9 cellular contexts compared by ENCODE assay signal in the genomic region with DNA sequence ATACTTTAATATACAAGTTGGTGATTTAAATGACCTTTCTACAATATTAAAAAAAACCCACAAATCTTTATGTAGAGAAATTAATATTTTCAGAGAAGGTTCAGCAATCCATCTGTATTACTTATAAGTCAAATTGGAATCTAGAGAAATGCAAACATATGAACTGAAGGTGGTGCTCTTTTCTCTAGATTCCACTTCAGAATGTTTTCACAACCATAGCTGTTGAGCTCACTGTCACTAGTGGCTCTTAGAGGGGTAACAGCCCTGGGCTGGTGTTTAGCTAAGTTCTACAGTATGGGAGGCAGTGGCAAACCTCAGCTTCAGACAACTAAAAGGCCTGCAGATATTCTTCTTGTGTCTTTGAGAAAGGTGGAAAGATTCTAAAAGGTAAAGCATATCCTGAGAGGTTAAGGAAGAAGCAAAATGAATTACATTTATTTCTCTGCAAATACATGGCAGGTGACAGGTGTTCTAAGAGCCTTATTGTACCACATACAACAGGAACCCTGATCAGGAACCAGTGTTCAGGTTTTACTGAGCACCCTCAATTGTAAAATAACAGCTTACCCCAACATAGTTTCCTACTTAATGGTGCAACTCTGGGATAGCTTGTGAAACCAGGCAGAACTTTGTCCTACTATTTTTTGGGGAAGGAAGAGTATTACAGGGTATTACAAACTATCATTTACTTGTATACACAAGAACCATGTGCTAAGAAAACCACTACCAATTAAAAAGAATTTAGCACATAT. TPM values are rescaled to one million over a fixed set of nuclear protein-coding genes. Genes with fewer than 3 reads are reported as not detected.
DNase-seq lines count a peak whose midpoint lies in the region; ATAC-seq and TF ChIP-seq lines count a peak whose summit lies in the region.
"Had no signal": no experiment of that assay in that cellular context is flagged by ENCODE, and none has a peak within 500 bp of the region (broad histone marks: within the 10 kb centered on the region; RNA-seq: fewer than 3 reads in every experiment).

No MANE protein-coding gene starts in this region.

- no peak for TF ChIP-seq POLR2A in stomach (IDR thresholded peaks at IDR 0.05)

- no peaks in the 10 kb centered on the region for H3K27me3 Mint-ChIP-seq in activated CD4-positive, alpha-beta T cell treated with anti-CD3 and anti-CD28 coated beads, Interleukin-2, amount 10 ng/mL, durations not matched to agents 7 days and 5 days
- no peaks in the 10 kb centered on the region for H3K27me3 Mint-ChIP-seq in natural killer cell treated with Interleukin-12 subunit alpha and Interleukin-12 subunit beta and Interleukin-15 and Interleukin-18, amount 100 ng/mL, for 72 hours

- H3K4me3 Mint-ChIP-seq in activated CD4-positive, alpha-beta T cell treated with anti-CD3 and anti-CD28 coated beads, Interleukin-2, amount 10 ng/mL, durations not matched to agents 7 days and 5 days = no peak overlapping the region
- H3K4me3 Mint-ChIP-seq in natural killer cell treated with Interleukin-12 subunit alpha and Interleukin-12 subunit beta and Interleukin-15 and Interleukin-18, amount 100 ng/mL, for 72 hours = no peak overlapping the region

- no peak overlapping the region for H3K4me3 ChIP-seq in stomach
- H3K4me3 ChIP-seq: body of pancreas had no signal

- DNase-seq in activated CD4-positive, alpha-beta T cell treated with anti-CD3 and anti-CD28 coated beads, Interleukin-2, amount 10 ng/mL, durations not matched to agents 7 days and 5 days = peak; percentile 51
- DNase-seq in activated CD4-positive, alpha-beta T cell treated with anti-CD3 and anti-CD28 coated beads, Interleukin-2, amount 50 U/mL, for 48 hours = no peak
- peak; percentile 17 for DNase-seq in NCI-H460 (ENCODE audit: extremely low read depth, low read depth)
- DNase-seq in cerebellar cortex (ENCODE audit: low spot score) = peak; percentile 19
- no peak for DNase-seq in natural killer cell treated with Interleukin-12 subunit alpha and Interleukin-12 subunit beta and Interleukin-15 and Interleukin-18, amount 100 ng/mL, for 72 hours (ENCODE audit: low spot score)
- DNase-seq in NCI-H345 treated with DMSO at 0.1 percent for 48 hours (lab: John Stamatoyannopoulos, UW; ENCODE audit: unreplicated experiment) = no peak
- DNase-seq in stomach = no peak
- DNase-seq in SHP77 (lab: John Stamatoyannopoulos, UW) = no peak

- no peak for TF ChIP-seq CTCF in stomach (IDR thresholded peaks at IDR 0.05)

- peaks cover 42% of the 10 kb centered on the region for H3K4me1 Mint-ChIP-seq in activated CD4-positive, alpha-beta T cell treated with anti-CD3 and anti-CD28 coated beads, Interleukin-2, amount 10 ng/mL, durations not matched to agents 7 days and 5 days
- H3K4me1 Mint-ChIP-seq in natural killer cell treated with Interleukin-12 subunit alpha and Interleukin-12 subunit beta and Interleukin-15 and Interleukin-18, amount 100 ng/mL, for 72 hours (ENCODE audit: low read depth in 2 of 2) = peaks cover 8 to 9% of the 10 kb centered on the region in 2 donors

- no peaks in the 10 kb centered on the region for H3K9me3 Mint-ChIP-seq in activated CD4-positive, alpha-beta T cell treated with anti-CD3 and anti-CD28 coated beads, Interleukin-2, amount 10 ng/mL, durations not matched to agents 7 days and 5 days
- no peaks in the 10 kb centered on the region for H3K9me3 Mint-ChIP-seq in natural killer cell treated with Interleukin-12 subunit alpha and Interleukin-12 subunit beta and Interleukin-15 and Interleukin-18, amount 100 ng/mL, for 72 hours

- no peak for ATAC-seq in natural killer cell treated with Interleukin-12 subunit alpha and Interleukin-12 subunit beta and Interleukin-15 and Interleukin-18, amount 100 ng/mL, for 72 hours
- ATAC-seq: body of pancreas had no signal

- peak overlapping the region in 1 of 5 donors; percentile 16 for H3K27ac ChIP-seq in stomach

- peak overlapping the region; percentile 85 for H3K27ac Mint-ChIP-seq in activated CD4-positive, alpha-beta T cell treated with anti-CD3 and anti-CD28 coated beads, Interleukin-2, amount 10 ng/mL, durations not matched to agents 7 days and 5 days
- H3K27ac Mint-ChIP-seq in natural killer cell treated with Interleukin-12 subunit alpha and Interleukin-12 subunit beta and Interleukin-15 and Interleukin-18, amount 100 ng/mL, for 72 hours = peak overlapping the region; percentile 55 to 60

- TF ChIP-seq EP300 in stomach (IDR thresholded peaks at IDR 0.05) = no peak

- peaks cover 0 to 5% (median 0%) of the 10 kb centered on the region in 4 donors for H3K4me1 ChIP-seq in stomach
- H3K4me1 ChIP-seq: body of pancreas had no signal

- peaks cover 0 to 36% (median 16%) of the 10 kb centered on the region in 4 donors for H3K36me3 ChIP-seq in stomach

- CTCF ChIA-PET in activated CD4-positive, alpha-beta T cell treated with anti-CD3 and anti-CD28 coated beads, Interleukin-2, amount 10 ng/mL, durations not matched to agents 7 days and 5 days (lab: Charles Lee) = interaction anchor here (0.7 to 1.9 kb wide), 16 partner anchors 9 to 281 kb away, joined by 3 to 9 read pairs (median 4); partner anchors contain the start of gene MANBAL

- no peaks in the 10 kb centered on the region for H3K9me3 ChIP-seq in stomach
- H3K9me3 ChIP-seq: body of pancreas had no signal

- intact Hi-C loops in stomach (cut with DNase I; ENCODE audit: low total_unique reads) = no loop called here

- H3K36me3 Mint-ChIP-seq in activated CD4-positive, alpha-beta T cell treated with anti-CD3 and anti-CD28 coated beads, Interleukin-2, amount 10 ng/mL, durations not matched to agents 7 days and 5 days (ENCODE audit: low read depth) = peaks cover 33% of the 10 kb centered on the region
- H3K36me3 Mint-ChIP-seq in natural killer cell treated with Interleukin-12 subunit alpha and Interleukin-12 subunit beta and Interleukin-15 and Interleukin-18, amount 100 ng/mL, for 72 hours = peaks cover 7% of the 10 kb centered on the region

- POLR2A ChIA-PET in activated CD4-positive, alpha-beta T cell treated with anti-CD3 and anti-CD28 coated beads, Interleukin-2, amount 10 ng/mL, durations not matched to agents 7 days and 5 days (lab: Charles Lee) = interaction anchor here (0.5 to 0.7 kb wide), 2 partner anchors 34 to 78 kb away, joined by 3 to 5 read pairs; no protein-coding TSS in a partner anchor

- no peaks in the 10 kb centered on the region for H3K27me3 ChIP-seq in stomach
- H3K27me3 ChIP-seq: body of pancreas had no signal

RNA-seq across cellular contexts. Expression of gene SAMHD1, which starts 56.6 kb away (rescaled TPM):
- total RNA-seq in activated CD4-positive, alpha-beta T cell treated with anti-CD3 and anti-CD28 coated beads, Interleukin-2, amount 10 ng/mL, durations not matched to agents 7 days and 5 days = 100 to 1,000 TPM; 396 to 408 TPM
- total RNA-seq in NCI-H460 (2014; rRNA removed; shearing (Covaris generic)) = 12.9 and 13.4 TPM in 2 replicates
- polyA plus RNA-seq in NCI-H460 (2014; cell fraction: nucleus; rRNA removed) = 14.5 and 22.3 TPM in 2 replicates
- total RNA-seq in natural killer cell treated with Interleukin-12 subunit alpha and Interleukin-12 subunit beta and Interleukin-15 and Interleukin-18, amount 100 ng/mL, for 72 hours = 10 to 100 TPM; 74.9 to 86.0 TPM
- 100 to 1,000 TPM in 3 of 5 donors, 10 to 100 TPM in 2; 84.9 to 151 (median 111) TPM for total RNA-seq in stomach
- 10 to 100 TPM; 38.7 to 64.4 (median 57.6) TPM for polyA plus RNA-seq in stomach

Comparison
In these comparisons a context has a peak if more than half of its experiments do, and no peak if none do; other contexts are left out.
1. DNase-seq: peak in activated CD4-positive, alpha-beta T cell treated with anti-CD3 and anti-CD28 coated beads, Interleukin-2, amount 10 ng/mL, durations not matched to agents 7 days and 5 days (single experiment), NCI-H460 (single experiment) and cerebellar cortex (single experiment); none in activated CD4-positive, alpha-beta T cell treated with anti-CD3 and anti-CD28 coated beads, Interleukin-2, amount 50 U/mL, for 48 hours (0 of 2), natural killer cell treated with Interleukin-12 subunit alpha and Interleukin-12 subunit beta and Interleukin-15 and Interleukin-18, amount 100 ng/mL, for 72 hours (single experiment), NCI-H345 treated with DMSO at 0.1 percent for 48 hours (single experiment), stomach (single experiment) and SHP77 (0 of 2).